Comparison of ENCODE assay signal across 16 cellular contexts in the genomic region with DNA sequence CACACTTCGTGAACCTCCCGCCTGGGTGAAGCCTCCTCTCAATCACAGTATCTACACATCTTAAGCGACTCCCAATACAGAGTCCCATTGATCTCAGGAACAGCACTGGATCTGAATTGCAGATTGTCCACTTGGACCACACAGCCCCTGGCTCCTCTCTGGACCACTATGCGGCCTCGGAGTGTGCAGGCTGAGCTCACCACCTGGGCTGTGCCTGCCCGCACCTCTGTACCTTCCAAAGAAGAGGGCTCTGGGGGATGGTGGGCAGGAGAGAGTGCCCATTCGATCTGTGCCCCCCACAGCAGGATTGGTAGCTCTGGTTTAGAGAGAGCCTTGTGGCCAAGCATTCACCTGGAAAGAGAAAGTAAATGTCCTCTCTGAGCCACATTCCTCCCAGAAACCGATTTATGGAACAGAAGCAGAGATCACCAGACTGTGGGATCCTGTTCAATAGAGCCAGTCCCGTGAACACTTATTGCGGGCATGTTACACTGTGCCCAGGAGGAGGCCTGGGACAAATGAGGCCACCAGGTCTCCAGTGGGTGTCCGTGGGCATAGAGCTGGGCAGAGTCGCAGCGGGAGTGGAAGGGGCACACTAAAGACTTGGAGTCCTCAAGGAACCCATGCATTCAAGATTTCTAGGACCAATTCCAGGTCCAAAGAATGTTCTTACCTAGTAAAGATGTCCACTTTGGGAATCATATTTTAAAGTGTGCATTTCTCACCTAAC.
"Had no signal": no experiment of that assay in that cellular context is flagged by ENCODE, and none has a peak within 500 bp of the region (broad histone marks: within the 10 kb centered on the region; RNA-seq: fewer than 3 reads in every experiment).

No MANE protein-coding gene starts in this region.

- H3K27ac Mint-ChIP-seq: mesothelial cell of epicardium, nephron had no signal

- H3K36me3 Mint-ChIP-seq: mesothelial cell of epicardium had no signal

- H3K27ac ChIP-seq: colonic mucosa, hepatocyte, right atrium auricular region, sigmoid colon, skin epidermis, suprapubic skin, thyroid gland had no signal

- H3K27me3 ChIP-seq: colonic mucosa, right atrium auricular region, thyroid gland had no signal

- H3K4me3 ChIP-seq: colonic mucosa, hepatocyte, right atrium auricular region, sigmoid colon, skin epidermis, suprapubic skin, thyroid gland had no signal

- H3K9me3 ChIP-seq: colonic mucosa, right atrium auricular region, sigmoid colon, suprapubic skin, thyroid gland had no signal

- DNase-seq: cerebellar nuclear complex; colonic mucosa; effector CD4-positive, alpha-beta T cell; foreskin melanocyte; kidney glomerular epithelial cell; mammary epithelial cell; sigmoid colon; stimulated activated CD4-positive, alpha-beta T cell treated with anti-CD3 and anti-CD28 coated beads, Interleukin-12 subunit alpha, Interleukin-12 subunit beta, amount 100 ng/mL, for 4 hours; stimulated activated naive CD4-positive, alpha-beta T cell treated with Interleukin-2 at 50 U/mL for 16 hours; thyroid gland had no signal

- H3K4me1 ChIP-seq: colonic mucosa, right atrium auricular region, sigmoid colon, suprapubic skin, thyroid gland had no signal

- H3K9me3 Mint-ChIP-seq: nephron had no signal

- H3K36me3 ChIP-seq: colonic mucosa, right atrium auricular region, sigmoid colon, suprapubic skin, thyroid gland had no signal

- H3K4me2 ChIP-seq: hepatocyte had no signal

- H2AFZ ChIP-seq: hepatocyte had no signal

- H3K4me3 Mint-ChIP-seq: mesothelial cell of epicardium, nephron had no signal

- H3K4me1 Mint-ChIP-seq: mesothelial cell of epicardium, nephron had no signal
